8 cellular contexts compared by ENCODE assay signal in the genomic region with DNA sequence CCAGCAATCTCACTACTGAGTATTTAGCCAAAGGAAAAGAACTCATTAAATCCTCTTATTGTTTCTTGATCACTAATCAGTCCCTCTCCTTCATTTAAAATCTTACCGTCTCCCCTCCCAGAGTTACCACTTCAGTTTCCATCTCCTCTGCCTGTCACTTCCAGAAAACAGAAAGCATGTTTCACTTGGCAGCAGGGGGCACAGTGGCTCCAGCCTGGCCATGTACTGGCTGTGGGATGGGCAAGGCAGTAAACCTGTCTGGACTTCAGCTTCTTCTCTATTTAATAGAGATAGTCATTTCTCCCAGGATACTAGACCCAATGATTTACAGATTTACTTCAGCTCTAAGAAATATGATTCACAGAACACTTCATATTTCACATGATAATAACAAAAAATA.
DNase-seq lines count a peak whose midpoint lies in the region; ATAC-seq and TF ChIP-seq lines count a peak whose summit lies in the region.

No MANE protein-coding gene starts in this region.

- peaks cover 16% of the 10 kb centered on the region for H3K4me1 ChIP-seq in Loucy (ENCODE audit: insufficient read depth, low read length, poor library complexity, severe bottlenecking)
- no peaks in the 10 kb centered on the region for H3K4me1 ChIP-seq in testis

- H3F3A ChIP-seq in Loucy (ENCODE audit: low read depth), result no peaks in the 10 kb centered on the region

- no peaks in the 10 kb centered on the region for H3K27me3 ChIP-seq in Loucy (ENCODE audit: insufficient read depth, low read length, poor library complexity, severe bottlenecking)
- no peaks in the 10 kb centered on the region for H3K27me3 ChIP-seq in testis

- TF ChIP-seq CTCF in Loucy (conservative IDR thresholded peaks at IDR 0.05; ENCODE audit: low read length) (peak; percentile 58), testis (IDR thresholded peaks at IDR 0.05) (peak in 1 of 3 experiments; percentile 17)

- no peak overlapping the region for H3K9ac ChIP-seq in Loucy (ENCODE audit: low read depth, low read length, poor library complexity, severe bottlenecking)

- intact Hi-C loops in testis (cut with DNase I; ENCODE audit: low total_unique reads), result no loop called here

- no peak overlapping the region for H3K4me2 ChIP-seq in Loucy (ENCODE audit: low read depth, low read length, poor library complexity, severe bottlenecking)

- peaks cover under 1% of the 10 kb centered on the region; the same call in 1 of the 2 replicates for H3K79me2 ChIP-seq in Loucy (ENCODE audit: insufficient read depth, low read length)

- H3K36me3 ChIP-seq in Loucy (ENCODE audit: insufficient read depth, low read length) (peaks cover 31% of the 10 kb centered on the region; the same call in 1 of the 2 replicates), testis (ENCODE audit: low read depth, missing control alignments) (no peaks in the 10 kb centered on the region)

- TF ChIP-seq POLR2A in testis (IDR thresholded peaks at IDR 0.05), result no peak

- H4K20me1 ChIP-seq in Loucy (ENCODE audit: insufficient read depth, low read length, poor library complexity, severe bottlenecking), result no peaks in the 10 kb centered on the region

- H2AFZ ChIP-seq in Loucy (ENCODE audit: low read length), result no peak overlapping the region

- ATAC-seq in GM21717 (IDR thresholded peaks at IDR 0.05; ENCODE audit: unreplicated experiment) (no peak), HG02623 (IDR thresholded peaks at IDR 0.05; ENCODE audit: unreplicated experiment) (no peak)

- DNase-seq in activated CD8-positive, alpha-beta memory T cell treated with anti-CD3 and anti-CD28 coated beads, Interleukin-2, amount 50 U/mL, for 4 hours, result peak; percentile 23
- no peak for DNase-seq in activated CD8-positive, alpha-beta memory T cell treated with anti-CD3 and anti-CD28 coated beads, Interleukin-2, amount 50 U/mL, for 48 hours
- peak; percentile 70 for DNase-seq in activated effector memory CD4-positive, alpha-beta T cell treated with anti-CD3 and anti-CD28 coated beads, Interleukin-2, amount 50 U/mL, for 16 hours
- DNase-seq in hypothalamus (lab: John Stamatoyannopoulos, UW), result peak in 27 of 51 donors; percentile 0 to 41 (median 8)
- peak; percentile 50 for DNase-seq in testis

- H3K9me3 ChIP-seq in Loucy (ENCODE audit: insufficient read depth, low read depth, low read length), result no peaks in the 10 kb centered on the region
- H3K9me3 ChIP-seq in testis, result no peaks in the 10 kb centered on the region

- H3K9me2 ChIP-seq in Loucy (replicated peaks; ENCODE audit: low read depth, low read length), result no peaks in the 10 kb centered on the region

- H3K4me3 ChIP-seq in Loucy (ENCODE audit: low read length, poor library complexity, severe bottlenecking) (no peak overlapping the region), testis (no peak overlapping the region)

- no peak overlapping the region for H3K27ac ChIP-seq in testis

- 63 to 64% methylated on average over 1 of the region's 1 CpG for WGBS in testis, 2 donors
